ENCODE assay signal across 14 cellular contexts in the genomic region with DNA sequence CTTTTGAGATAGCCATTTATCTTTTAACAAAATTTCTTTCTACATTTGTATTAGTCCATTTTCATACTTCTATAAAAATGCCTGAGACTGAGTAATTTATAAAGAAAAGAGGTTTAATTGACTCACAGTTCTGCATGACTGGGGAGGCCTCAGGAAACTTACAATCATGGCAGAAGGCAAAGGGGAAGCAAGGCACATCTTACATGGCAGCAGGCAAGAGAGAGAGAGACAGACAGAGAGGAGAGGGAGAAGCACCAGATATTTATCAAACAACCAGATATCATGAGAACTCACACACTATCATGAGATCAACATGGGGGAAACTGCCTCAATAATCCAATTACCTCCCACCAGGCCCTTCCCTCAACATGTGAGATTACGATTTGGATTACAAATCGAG. TPM values are rescaled to one million over a fixed set of nuclear protein-coding genes. Genes with fewer than 3 reads are reported as not detected.
"Had no signal": no experiment of that assay in that cellular context is flagged by ENCODE, and none has a peak within 500 bp of the region (broad histone marks: within the 10 kb centered on the region; RNA-seq: fewer than 3 reads in every experiment).

No MANE protein-coding gene starts in this region.

RNA-seq across cellular contexts. Expression of a gene that starts 23.2 kb away (rescaled TPM):
- total RNA-seq: activated B cell treated with CpG ODN at 0.5 μM for 24 hours; activated CD4-positive, alpha-beta memory T cell treated with anti-CD3 and anti-CD28 coated beads for 36 hours; activated CD4-positive, alpha-beta memory T cell treated with anti-CD3 and anti-CD28 coated beads, Interleukin-2, amount 10 ng/mL, durations not matched to agents 7 days and 5 days; activated CD4-positive, alpha-beta T cell treated with anti-CD3 and anti-CD28 coated beads for 36 hours; activated CD4-positive, alpha-beta T cell treated with anti-CD3 and anti-CD28 coated beads, Interleukin-2, amount 10 ng/mL, durations not matched to agents 24 days and 14 days; activated CD4-positive, alpha-beta T cell treated with anti-CD3 and anti-CD28 coated beads, Interleukin-2, amount 10 ng/mL, durations not matched to agents 7 days and 5 days; activated CD8-positive, alpha-beta memory T cell treated with anti-CD3 and anti-CD28 coated beads for 36 hours; activated CD8-positive, alpha-beta memory T cell treated with anti-CD3 and anti-CD28 coated beads, Interleukin-2, amount 10 ng/mL, durations not matched to agents 7 days and 5 days; activated CD8-positive, alpha-beta T cell treated with anti-CD3 and anti-CD28 coated beads for 36 hours; activated CD8-positive, alpha-beta T cell treated with anti-CD3 and anti-CD28 coated beads, Interleukin-2, amount 10 ng/mL, durations not matched to agents 7 days and 5 days; T-helper 1 cell treated with Interleukin-12 subunit alpha and Interleukin-12 subunit beta and Interleukin-4 antibody, amounts not matched to agents 30 ng/mL and 1 ng/mL, for 36 hours; T-helper 17 cell; T-helper 2 cell treated with Interferon-gamma antibody and Interleukin-4, amounts not matched to agents 100 ng/mL and 5 ng/mL, for 36 hours had no signal

RNA-seq across cellular contexts. Expression of a gene that starts 57.0 kb away (rescaled TPM):
- total RNA-seq: activated B cell treated with CpG ODN at 0.5 μM for 24 hours; activated CD4-positive, alpha-beta memory T cell treated with anti-CD3 and anti-CD28 coated beads for 36 hours; activated CD4-positive, alpha-beta memory T cell treated with anti-CD3 and anti-CD28 coated beads, Interleukin-2, amount 10 ng/mL, durations not matched to agents 7 days and 5 days; activated CD4-positive, alpha-beta T cell treated with anti-CD3 and anti-CD28 coated beads for 36 hours; activated CD4-positive, alpha-beta T cell treated with anti-CD3 and anti-CD28 coated beads, Interleukin-2, amount 10 ng/mL, durations not matched to agents 24 days and 14 days; activated CD4-positive, alpha-beta T cell treated with anti-CD3 and anti-CD28 coated beads, Interleukin-2, amount 10 ng/mL, durations not matched to agents 7 days and 5 days; activated CD8-positive, alpha-beta memory T cell treated with anti-CD3 and anti-CD28 coated beads for 36 hours; activated CD8-positive, alpha-beta memory T cell treated with anti-CD3 and anti-CD28 coated beads, Interleukin-2, amount 10 ng/mL, durations not matched to agents 7 days and 5 days; activated CD8-positive, alpha-beta T cell treated with anti-CD3 and anti-CD28 coated beads for 36 hours; activated CD8-positive, alpha-beta T cell treated with anti-CD3 and anti-CD28 coated beads, Interleukin-2, amount 10 ng/mL, durations not matched to agents 7 days and 5 days; T-helper 1 cell treated with Interleukin-12 subunit alpha and Interleukin-12 subunit beta and Interleukin-4 antibody, amounts not matched to agents 30 ng/mL and 1 ng/mL, for 36 hours; T-helper 17 cell; T-helper 2 cell treated with Interferon-gamma antibody and Interleukin-4, amounts not matched to agents 100 ng/mL and 5 ng/mL, for 36 hours; WTC11 had no signal
